ENCODE assay signal across 8 cellular contexts in the genomic region with DNA sequence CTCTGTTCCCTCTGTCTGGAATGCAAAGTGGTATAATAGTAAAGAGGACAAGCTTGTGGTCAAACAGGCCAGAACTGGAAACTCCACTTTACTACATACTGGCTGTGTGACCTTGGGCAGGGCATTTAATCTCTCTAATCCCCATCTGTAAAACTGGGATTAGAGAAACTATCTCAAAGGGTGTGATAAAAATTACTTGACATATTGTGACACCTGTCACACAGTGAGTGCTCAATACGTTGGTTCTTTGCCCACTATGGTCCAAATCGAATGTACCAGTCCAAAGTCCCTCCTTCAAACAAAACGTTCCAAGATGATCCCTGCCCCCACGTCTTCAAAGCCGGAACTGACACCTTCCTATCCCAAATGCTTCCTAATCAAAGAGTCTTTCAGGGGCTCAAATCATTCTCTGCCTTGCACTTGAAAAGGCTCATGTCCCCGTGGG. TPM values are rescaled to one million over a fixed set of nuclear protein-coding genes. Genes with fewer than 3 reads are reported as not detected.
A peak's percentile ranks its signal among the peaks of the same experiment; 100 is the strongest.
DNase-seq lines count a peak whose midpoint lies in the region; ATAC-seq and TF ChIP-seq lines count a peak whose summit lies in the region.

No MANE protein-coding gene starts in this region.

- no peaks in the 10 kb centered on the region for H3K9me3 ChIP-seq in skeletal muscle satellite cell (replicated peaks; ENCODE audit: low read length)

- H3K4me3 ChIP-seq in GM23338 (peak overlapping the region; percentile 74), fibroblast of villous mesenchyme (ENCODE audit: low read depth, low read length) (peak overlapping the region; percentile 87), skeletal muscle satellite cell (ENCODE audit: low read length) (peak overlapping the region; percentile 74)

- H3K4me1 Mint-ChIP-seq in GM23338: peaks cover 37% of the 10 kb centered on the region
- H3K4me1 Mint-ChIP-seq in T-cell: peaks cover 25 to 32% (median 30%) of the 10 kb centered on the region in 3 donors

- H3K27ac ChIP-seq in GM23338 (ENCODE audit: low read depth): peak overlapping the region; percentile 99

- peak overlapping the region; percentile 95; the same call in 1 of the 2 replicates for H3K27ac Mint-ChIP-seq in GM23338
- peak overlapping the region; percentile 99 for H3K27ac Mint-ChIP-seq in T-cell

- H2AFZ ChIP-seq in GM23338: peak overlapping the region; percentile 93

- H3K4me1 ChIP-seq in GM23338 (ENCODE audit: insufficient read depth) (peaks cover 23% of the 10 kb centered on the region), skeletal muscle satellite cell (ENCODE audit: control insufficient read depth, insufficient read depth, low read length) (peaks cover 11% of the 10 kb centered on the region)

- H3K27me3 Mint-ChIP-seq in GM23338 (ENCODE audit: insufficient read depth, low read depth, poor library complexity) (peaks cover 14% of the 10 kb centered on the region), T-cell (no peaks in the 10 kb centered on the region)

- H3K36me3 Mint-ChIP-seq in GM23338 (ENCODE audit: low read depth) (peaks cover 29% of the 10 kb centered on the region), T-cell (peaks cover 28% of the 10 kb centered on the region)

- POLR2A ChIA-PET in T-cell (lab: Charles Lee): interaction anchor here in 1 of 2 donors (0.6 kb wide), 1 partner anchor 833 kb away, joined by 3 read pairs; no protein-coding TSS in a partner anchor

- H3K9me3 Mint-ChIP-seq in GM23338: no peaks in the 10 kb centered on the region; the same call in 2 of the 3 replicates
- no peaks in the 10 kb centered on the region for H3K9me3 Mint-ChIP-seq in T-cell

- no peaks in the 10 kb centered on the region for H4K20me1 ChIP-seq in GM23338 (replicated peaks; ENCODE audit: insufficient read depth)

- H3K36me3 ChIP-seq in GM23338 (ENCODE audit: insufficient read depth) (no peaks in the 10 kb centered on the region), skeletal muscle satellite cell (ENCODE audit: insufficient read depth, low read length) (peaks cover 2% of the 10 kb centered on the region)

- ATAC-seq in GM23338 (no peak), T-cell (replicated peaks in 1 of 4) (no peak), HG03045 (IDR thresholded peaks at IDR 0.05; ENCODE audit: unreplicated experiment) (no peak), omental fat pad (ENCODE audit: low FRiP score) (no peak), HG02852 (IDR thresholded peaks at IDR 0.05; ENCODE audit: unreplicated experiment) (no peak), HG02642 (IDR thresholded peaks at IDR 0.05; ENCODE audit: poor library complexity, unreplicated experiment) (no peak)

- peaks cover 30% of the 10 kb centered on the region for H3F3A ChIP-seq in GM23338 (replicated peaks; ENCODE audit: low read depth)

- no peak for TF ChIP-seq CTCF in GM23338 (conservative IDR thresholded peaks at IDR 0.05; ENCODE audit: low read depth in 2 of 2)
- no peak for TF ChIP-seq CTCF in fibroblast of villous mesenchyme (IDR thresholded peaks at IDR 0.05; ENCODE audit: insufficient read depth, low read depth, low read length)
- no peak for TF ChIP-seq CTCF in omental fat pad (IDR thresholded peaks at IDR 0.05)

- no peaks in the 10 kb centered on the region; the same call in 1 of the 2 replicates for H3K9me2 ChIP-seq in GM23338 (ENCODE audit: insufficient read depth)

- peak overlapping the region; percentile 87 for H3K4me2 ChIP-seq in GM23338
- H3K4me2 ChIP-seq in skeletal muscle satellite cell (ENCODE audit: low read length): peak overlapping the region; percentile 82

- no peak overlapping the region for H3K9ac ChIP-seq in skeletal muscle satellite cell (ENCODE audit: low read depth, low read length)

- H3K4me3 Mint-ChIP-seq in GM23338 (peak overlapping the region; percentile 87), T-cell (peak overlapping the region; percentile 97 to 98 (median 97))

- no peaks in the 10 kb centered on the region for H3K27me3 ChIP-seq in GM23338 (ENCODE audit: insufficient read depth)
- H3K27me3 ChIP-seq in skeletal muscle satellite cell (ENCODE audit: control insufficient read depth, insufficient read depth, low read length): no peaks in the 10 kb centered on the region

- DNase-seq in GM23338 (ENCODE audit: low spot score) (no peak), T-cell (no peak), fibroblast of villous mesenchyme (ENCODE audit: low read depth) (no peak), omental fat pad (ENCODE audit: low spot score) (no peak)

- CTCF ChIA-PET in T-cell (lab: Charles Lee): interaction anchor here in 1 of 2 donors (1.8 kb wide), 1 partner anchor 65 kb away, joined by 5 read pairs; no protein-coding TSS in a partner anchor

- no peaks in the 10 kb centered on the region for H3K79me2 ChIP-seq in GM23338 (replicated peaks; ENCODE audit: insufficient read depth)

TF ChIP-seq in GM23338, 12 proteins besides CTCF, POLR2A, EP300 and RAD21 (continues in another document):
- TF ChIP-seq, protein P1, sequence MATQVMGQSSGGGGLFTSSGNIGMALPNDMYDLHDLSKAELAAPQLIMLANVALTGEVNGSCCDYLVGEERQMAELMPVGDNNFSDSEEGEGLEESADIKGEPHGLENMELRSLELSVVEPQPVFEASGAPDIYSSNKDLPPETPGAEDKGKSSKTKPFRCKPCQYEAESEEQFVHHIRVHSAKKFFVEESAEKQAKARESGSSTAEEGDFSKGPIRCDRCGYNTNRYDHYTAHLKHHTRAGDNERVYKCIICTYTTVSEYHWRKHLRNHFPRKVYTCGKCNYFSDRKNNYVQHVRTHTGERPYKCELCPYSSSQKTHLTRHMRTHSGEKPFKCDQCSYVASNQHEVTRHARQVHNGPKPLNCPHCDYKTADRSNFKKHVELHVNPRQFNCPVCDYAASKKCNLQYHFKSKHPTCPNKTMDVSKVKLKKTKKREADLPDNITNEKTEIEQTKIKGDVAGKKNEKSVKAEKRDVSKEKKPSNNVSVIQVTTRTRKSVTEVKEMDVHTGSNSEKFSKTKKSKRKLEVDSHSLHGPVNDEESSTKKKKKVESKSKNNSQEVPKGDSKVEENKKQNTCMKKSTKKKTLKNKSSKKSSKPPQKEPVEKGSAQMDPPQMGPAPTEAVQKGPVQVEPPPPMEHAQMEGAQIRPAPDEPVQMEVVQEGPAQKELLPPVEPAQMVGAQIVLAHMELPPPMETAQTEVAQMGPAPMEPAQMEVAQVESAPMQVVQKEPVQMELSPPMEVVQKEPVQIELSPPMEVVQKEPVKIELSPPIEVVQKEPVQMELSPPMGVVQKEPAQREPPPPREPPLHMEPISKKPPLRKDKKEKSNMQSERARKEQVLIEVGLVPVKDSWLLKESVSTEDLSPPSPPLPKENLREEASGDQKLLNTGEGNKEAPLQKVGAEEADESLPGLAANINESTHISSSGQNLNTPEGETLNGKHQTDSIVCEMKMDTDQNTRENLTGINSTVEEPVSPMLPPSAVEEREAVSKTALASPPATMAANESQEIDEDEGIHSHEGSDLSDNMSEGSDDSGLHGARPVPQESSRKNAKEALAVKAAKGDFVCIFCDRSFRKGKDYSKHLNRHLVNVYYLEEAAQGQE (IDR thresholded peaks at IDR 0.05; ENCODE audit: unreplicated experiment): no peak
- no peak for TF ChIP-seq ETS1 (IDR thresholded peaks at IDR 0.05)
- no peak for TF ChIP-seq EZH2 (IDR thresholded peaks at IDR 0.05; ENCODE audit: low read depth, unreplicated experiment)
- no peak for TF ChIP-seq NANOG (IDR thresholded peaks at IDR 0.05; ENCODE audit: borderline replicate concordance)
- no peak for TF ChIP-seq ZNF114 (CRISPR knock-in tag; IDR thresholded peaks at IDR 0.05)
- TF ChIP-seq ZNF331 (CRISPR knock-in tag; IDR thresholded peaks at IDR 0.05; ENCODE audit: low read depth): no peak

RNA-seq across cellular contexts. Expression of gene PGAP3, which starts 0.7 kb away (rescaled TPM):
- total RNA-seq in GM23338 (2014; rRNA removed; shearing (Covaris generic)): 10.7 and 12.8 TPM in 2 replicates
- 7.0 and 8.2 TPM in 2 replicates for polyA plus RNA-seq in GM23338 (2016; fragmentation: Nextera tagmentation; extraction: Ambion mirVana)
- total RNA-seq in T-cell (10 to 100 TPM; 27.9 to 34.3 (median 31.7) TPM), fibroblast of villous mesenchyme (4.7 and 7.7 TPM in 2 replicates), omental fat pad (10 to 100 TPM in 2 of 4 donors, 1 to 10 TPM in 2; 8.2 to 12.8 (median 11.0) TPM)
- total RNA-seq in skeletal muscle satellite cell (2012; rRNA removed): 5.6 and 7.0 TPM in 2 replicates

RNA-seq across cellular contexts. Expression of gene ERBB2, which starts 12.7 kb away (rescaled TPM):
- 193 and 196 TPM in 2 replicates for total RNA-seq in GM23338 (2014; rRNA removed; shearing (Covaris generic))
- polyA plus RNA-seq in GM23338 (2016; fragmentation: Nextera tagmentation; extraction: Ambion mirVana): 44.9 and 46.2 TPM in 2 replicates
- 1 to 10 TPM; 4.1 to 8.8 (median 6.0) TPM for total RNA-seq in T-cell
- 42.2 and 47.1 TPM in 2 replicates for total RNA-seq in fibroblast of villous mesenchyme
- 23.6 and 27.5 TPM in 2 replicates for total RNA-seq in skeletal muscle satellite cell (2012; rRNA removed)
- total RNA-seq in omental fat pad: 10 to 100 TPM; 13.8 to 23.8 (median 15.7) TPM

RNA-seq across cellular contexts. Expression of gene PNMT, which starts 18.9 kb away (rescaled TPM):
- 1.9 and 2.3 TPM in 2 replicates for total RNA-seq in GM23338 (2014; rRNA removed; shearing (Covaris generic))
- polyA plus RNA-seq in GM23338 (2016; fragmentation: Nextera tagmentation; extraction: Ambion mirVana): 2.5 and 4.4 TPM in 2 replicates
- total RNA-seq in T-cell (under 1 TPM in 3 of 5 donors, not detected in 2; 0.35 to 0.56 (median 0.47) TPM), fibroblast of villous mesenchyme (not detected in 2 replicates), omental fat pad (10 to 100 TPM in 1 of 4 donors, 1 to 10 TPM in 2, under 1 TPM in 1; 0.44 to 16.7 (median 1.9) TPM)
- 0.25 TPM in 1 of 2 replicates, not detected in the other for total RNA-seq in skeletal muscle satellite cell (2012; rRNA removed)

RNA-seq across cellular contexts. Expression of gene TCAP, which starts 22.0 kb away (rescaled TPM):
- total RNA-seq in GM23338 (2014; rRNA removed; shearing (Covaris generic)): 0.74 and 2.1 TPM in 2 replicates
- 0.61 and 0.80 TPM in 2 replicates for polyA plus RNA-seq in GM23338 (2016; fragmentation: Nextera tagmentation; extraction: Ambion mirVana)
- total RNA-seq in T-cell: 1 to 10 TPM; 2.2 to 7.8 (median 6.6) TPM
- total RNA-seq in fibroblast of villous mesenchyme: under 0.01 TPM in 1 of 2 replicates, not detected in the other
- total RNA-seq in skeletal muscle satellite cell (2012; rRNA removed): under 0.01 and 0.22 TPM in 2 replicates
- total RNA-seq in omental fat pad: 1 to 10 TPM in 1 of 4 donors, under 1 TPM in 2, not detected in 1; 0.19 to 1.7 (median 0.60) TPM

RNA-seq across cellular contexts. Expression of gene MIEN1, which starts 43.2 kb away (rescaled TPM):
- total RNA-seq in GM23338 (2014; rRNA removed; shearing (Covaris generic)): 24.3 and 37.1 TPM in 2 replicates
- polyA plus RNA-seq in GM23338 (2016; fragmentation: Nextera tagmentation; extraction: Ambion mirVana): 91.8 and 106 TPM in 2 replicates
- total RNA-seq in T-cell: 10 to 100 TPM; 30.8 to 36.9 (median 32.1) TPM
- total RNA-seq in fibroblast of villous mesenchyme: 19.0 and 30.3 TPM in 2 replicates
- total RNA-seq in skeletal muscle satellite cell (2012; rRNA removed): 18.3 and 23.2 TPM in 2 replicates
- total RNA-seq in omental fat pad: 10 to 100 TPM; 33.9 to 60.8 (median 52.5) TPM
